ENCODE assay signal across 17 cellular contexts in genomic region chr7:73774923-73775322, GRCh38. TPM values are rescaled to one million over a fixed set of nuclear protein-coding genes. Genes with fewer than 3 reads are reported as not detected.
A peak's percentile ranks its signal among the peaks of the same experiment; 100 is the strongest.
DNase-seq lines count a peak whose midpoint lies in the region; ATAC-seq, FAIRE-seq and TF ChIP-seq lines count a peak whose summit lies in the region.
"Had no signal": no experiment of that assay in that cellular context is flagged by ENCODE, and none has a peak within 500 bp of the region (broad histone marks: within the 10 kb centered on the region; RNA-seq: fewer than 3 reads in every experiment).

No MANE protein-coding gene starts in this region.

- H3K9me1 ChIP-seq in K562 (ENCODE audit: control insufficient read depth, insufficient read depth, low read length), result no peaks in the 10 kb centered on the region

- TF ChIP-seq POLR2A in K562 (conservative IDR thresholded peaks at IDR 0.05) (no peak), HepG2 (IDR thresholded peaks at IDR 0.05; ENCODE audit: insufficient read depth in 1 of 2, low read depth in 2 of 2, low read length in 2 of 2) (no peak), sigmoid colon (IDR thresholded peaks at IDR 0.05) (no peak)

- H3K27me3 ChIP-seq in K562 (ENCODE audit: control insufficient read depth in 2 of 2, insufficient read depth in 2 of 2, low read length in 2 of 2) (no peaks in the 10 kb centered on the region), HepG2 (ENCODE audit: control insufficient read depth in 1 of 2, insufficient read depth in 2 of 2, low read length in 2 of 2) (peaks cover 0 to 2% of the 10 kb centered on the region in 2 experiments; a peak in 2 of 5 replicates), sigmoid colon (peaks cover 11 to 20% (median 15%) of the 10 kb centered on the region in 3 donors)

- intact Hi-C loops in K562 (cut with micrococcal nuclease) (no loop called here), HepG2 (cut with micrococcal nuclease; ENCODE audit: unreplicated experiment) (no loop called here), sigmoid colon (cut with DNase I) (no loop called here)

- no peak overlapping the region; the same call in 1 of the 2 replicates for H3K4me2 ChIP-seq in K562 (ENCODE audit: insufficient read depth, low read length)
- H3K4me2 ChIP-seq in HepG2 (ENCODE audit: low read depth, low read length), result no peak overlapping the region

- H3K4me3 ChIP-seq in K562 (no peak overlapping the region), HepG2 (replicated peaks in 1 of 3; ENCODE audit: insufficient read depth in 1 of 3, low read depth in 2 of 3, low read length in 3 of 3) (no peak overlapping the region), sigmoid colon (no peak overlapping the region)
- H3K4me3 ChIP-seq: HAP-1 had no signal

- 0 out of 3 replicates have a peak, but pooled peaks have one; percentile 35 for ATAC-seq in K562
- ATAC-seq in HepG2, result no peak
- ATAC-seq in GM19452 (IDR thresholded peaks at IDR 0.05; ENCODE audit: unreplicated experiment), result no peak
- ATAC-seq: Right ventricle myocardium inferior; stimulated activated naive CD8-positive, alpha-beta T cell treated with anti-CD3 and anti-CD28 coated beads, Interleukin-15, Interleukin-2, amounts not matched to agents 100 U/mL and 50 U/mL, for 24 hours had no signal

- BruUV-seq in K562 (replicated peaks; lab: Mats Ljungman, UMichigan), result no TSS peak
- no TSS peak for BruUV-seq in HepG2 (replicated peaks; lab: Mats Ljungman, UMichigan)

- H3K27ac ChIP-seq in K562 (ENCODE audit: extremely low read depth, low read depth, low read length) (no peak overlapping the region), HepG2 (ENCODE audit: extremely low read length, insufficient read depth, low read length) (no peak overlapping the region), sigmoid colon (no peak overlapping the region)
- H3K27ac ChIP-seq: 22Rv1 had no signal

- TF ChIP-seq EP300 in K562 (IDR thresholded peaks at IDR 0.05; ENCODE audit: low read length), result peak; percentile 62
- no peak for TF ChIP-seq EP300 in HepG2 (IDR thresholded peaks at IDR 0.05; ENCODE audit: low read depth in 2 of 2, low read length in 2 of 2)
- no peak for TF ChIP-seq EP300 in HepG2 (CRISPR knock-in tag; IDR thresholded peaks at IDR 0.05; ENCODE audit: borderline replicate concordance)
- no peak for TF ChIP-seq EP300 in sigmoid colon (IDR thresholded peaks at IDR 0.05)

- DNase-seq in DMS 273 (lab: John Stamatoyannopoulos, UW; ENCODE audit: unreplicated experiment) (peak; percentile 66), DMS 273 treated with DMSO at 0.1 percent for 48 hours (lab: John Stamatoyannopoulos, UW) (no peak), LoVo (ENCODE audit: low spot score) (peak; percentile 33), K562 (ENCODE audit: extremely low read depth in 1 of 4, low spot score in 3 of 4) (peak in 3 of 4 experiments; percentile 41 to 73 (median 45)), HepG2 (ENCODE audit: low spot score) (no peak), sigmoid colon (no peak), KG1 (lab: John Stamatoyannopoulos, UW) (no peak)
- DNase-seq: activated T-cell treated with anti-CD3 and anti-CD28 coated beads, Interleukin-2, amount 50 U/mL, for 48 hours; mesendoderm; NCI-H345; stimulated activated naive CD8-positive, alpha-beta T cell treated with anti-CD3 and anti-CD28 coated beads, Interleukin-15, Interleukin-2, amounts not matched to agents 100 U/mL and 50 U/mL, for 24 hours had no signal

- no peaks in the 10 kb centered on the region for H3K36me3 ChIP-seq in K562 (ENCODE audit: control insufficient read depth, insufficient read depth, low read length)
- no peaks in the 10 kb centered on the region for H3K36me3 ChIP-seq in HepG2 (replicated peaks in 1 of 2; ENCODE audit: control insufficient read depth in 1 of 2, insufficient read depth in 2 of 2, low read length in 2 of 2)
- H3K36me3 ChIP-seq in sigmoid colon, result no peaks in the 10 kb centered on the region
- H3K36me3 ChIP-seq: HAP-1 had no signal

- H2AFZ ChIP-seq in K562 (ENCODE audit: low read depth, low read length), result no peak overlapping the region; the same call in 1 of the 2 replicates
- H2AFZ ChIP-seq in HepG2 (ENCODE audit: low read length), result no peak overlapping the region

- TF ChIP-seq CTCF in K562 (IDR thresholded peaks at IDR 0.05 in 2 of 3, conservative IDR thresholded peaks at IDR 0.05 in 1 of 3; ENCODE audit: insufficient read depth in 2 of 3, low read depth in 1 of 3, low read length in 3 of 3) (no peak), HepG2 (CRISPR knock-in tag; IDR thresholded peaks at IDR 0.05) (no peak), sigmoid colon (IDR thresholded peaks at IDR 0.05) (no peak)

- TF ChIP-seq RAD21 in K562 (CRISPR knock-in tag; conservative IDR thresholded peaks at IDR 0.05 in 1 of 2, IDR thresholded peaks at IDR 0.05 in 1 of 2), result no peak
- TF ChIP-seq RAD21 in HepG2 (CRISPR knock-in tag; IDR thresholded peaks at IDR 0.05), result no peak

- H3K9ac ChIP-seq in K562 (ENCODE audit: insufficient read depth in 1 of 2, low read depth in 2 of 2, low read length in 2 of 2) (no peak overlapping the region), HepG2 (ENCODE audit: insufficient read depth, low read depth, low read length) (no peak overlapping the region)

- POLR2A ChIA-PET in K562 (lab: Yijun Ruan, JAX), result no interaction called here
- POLR2A ChIA-PET in HepG2 (lab: Yijun Ruan, JAX), result no interaction called here

- FAIRE-seq in K562 (lab: Jason Lieb, UNC) (peak; percentile 78), HepG2 (lab: Jason Lieb, UNC) (no peak)
- FAIRE-seq: colon had no signal

- WGBS in K562 (ENCODE audit: insufficient coverage, low coverage, missing lambda C conversion rate), result 0% methylated on average over 1 of the region's 1 CpG
- WGBS in HepG2 (ENCODE audit: low lambda C conversion rate), result 3% methylated on average over 1 of the region's 1 CpG
- 9 to 15% methylated on average over 1 of the region's 1 CpG for WGBS in sigmoid colon, 2 donors

- H3K79me2 ChIP-seq in K562 (ENCODE audit: control insufficient read depth, insufficient read depth, low read length), result no peaks in the 10 kb centered on the region
- H3K79me2 ChIP-seq in HepG2 (ENCODE audit: insufficient read depth, low read length), result no peaks in the 10 kb centered on the region

- in situ Hi-C loops in K562 (cut with MboI) (no loop called here), HepG2 (cut with HindIII; ENCODE audit: extremely low pct_ligation_motif_present, low pct_unique_long_range_greater_than_20kb) (no loop called here)

- no peaks in the 10 kb centered on the region for H3K9me3 ChIP-seq in K562 (replicated peaks; ENCODE audit: control insufficient read depth, insufficient read depth, low read depth, low read length)
- no peaks in the 10 kb centered on the region for H3K9me3 ChIP-seq in HepG2 (ENCODE audit: low read length)
- H3K9me3 ChIP-seq in sigmoid colon, result no peaks in the 10 kb centered on the region
- H3K9me3 ChIP-seq: HAP-1 had no signal

- H3K4me1 ChIP-seq in K562 (replicated peaks in 1 of 2; ENCODE audit: control insufficient read depth in 2 of 2, insufficient read depth in 2 of 2, low read length in 2 of 2) (peaks cover 9 to 24% of the 10 kb centered on the region in 2 experiments; a peak in 4 of 5 replicates), HepG2 (ENCODE audit: insufficient read depth, low read length) (peaks cover 28% of the 10 kb centered on the region), sigmoid colon (peaks cover 0 to 9% (median 8%) of the 10 kb centered on the region in 4 donors)
- H3K4me1 ChIP-seq: HAP-1 had no signal

- CTCF ChIA-PET in K562 (lab: Yijun Ruan, JAX; ENCODE audit: low intra/inter-chr PET ratio) (interaction anchor here (0.7 kb wide), 1 partner anchor 10 kb away, joined by 4 read pairs; no protein-coding TSS in a partner anchor), HepG2 (lab: Yijun Ruan, JAX; ENCODE audit: low intra/inter-chr PET ratio, low total read pairs) (no interaction called here)

- no peaks in the 10 kb centered on the region for H4K20me1 ChIP-seq in K562 (replicated peaks; ENCODE audit: control insufficient read depth, insufficient read depth, low read length)
- H4K20me1 ChIP-seq in HepG2 (ENCODE audit: insufficient read depth, low read length), result no peaks in the 10 kb centered on the region

RNA-seq across cellular contexts. Expression of gene CLDN3, which starts 4.9 kb away (rescaled TPM):
- total RNA-seq in K562 (2011; cell fraction: chromatin; rRNA removed; ENCODE audit: low replicate concordance), result not detected in 2 replicates
- total RNA-seq in K562 (2011; cell fraction: nucleolus; rRNA removed), result not detected in 2 replicates
- not detected in 2 replicates for total RNA-seq in K562 (2011; cell fraction: nucleoplasm; rRNA removed)
- not detected in 2 replicates for total RNA-seq in K562 (2014; rRNA removed)
- total RNA-seq in K562 (2014; rRNA removed; fragmentation: Illumina TruSeq; extraction: Trizol), result not detected in 2 replicates
- total RNA-seq in K562 (2015; rRNA removed; fragmentation: Illumina TruSeq; extraction: Trizol), result not detected in 2 replicates
- 0.29 TPM in 1 of 2 replicates, not detected in the other for total RNA-seq in K562 (2021)
- polyA plus RNA-seq in K562 (2011; rRNA removed), result not detected in 2 replicates
- not detected in 2 replicates for polyA plus RNA-seq in K562 (2011; cell fraction: cytosol; rRNA removed)
- polyA plus RNA-seq in K562 (2011; cell fraction: nucleus; rRNA removed), result not detected in 2 replicates
- 0.05 TPM in 1 of 2 replicates, not detected in the other for polyA plus RNA-seq in K562 (2012)
- polyA plus RNA-seq in K562 (2014; fragmentation: Illumina TruSeq; extraction: Trizol), result not detected in 2 replicates
- not detected for polyA plus RNA-seq in K562 (2014; fragmentation: Nextera tagmentation; extraction: Ambion mirVana)
- polyA plus RNA-seq in K562 (2014; rRNA removed), result not detected in 2 replicates
- not detected in 2 replicates for polyA minus RNA-seq in K562 (2011; rRNA and poly(A)+ RNA removed)
- not detected in 2 replicates for polyA minus RNA-seq in K562 (2011; cell fraction: cytosol; rRNA and poly(A)+ RNA removed)
- polyA minus RNA-seq in K562 (2011; cell fraction: nucleus; rRNA and poly(A)+ RNA removed), result not detected in 2 replicates
- 0.31 TPM in 1 of 2 replicates, not detected in the other for total RNA-seq in HepG2 (2016; rRNA removed; fragmentation: Illumina TruSeq; extraction: Trizol)
- total RNA-seq in HepG2 (2016; cell fraction: cytosol; rRNA removed; fragmentation: Illumina TruSeq; extraction: Trizol; ENCODE audit: low read depth), result 0.40 TPM in 1 of 2 replicates, not detected in the other
- 0.32 TPM in 1 of 2 replicates, not detected in the other for total RNA-seq in HepG2 (2016; cell fraction: insoluble cytoplasmic fraction; rRNA removed; fragmentation: Illumina TruSeq; extraction: Trizol)
- 0.19 TPM in 1 of 2 replicates, not detected in the other for total RNA-seq in HepG2 (2016; cell fraction: membrane; rRNA removed; fragmentation: Illumina TruSeq; extraction: Trizol)
- 0.40 and 0.50 TPM in 2 replicates for total RNA-seq in HepG2 (2016; cell fraction: nucleus; rRNA removed; fragmentation: Illumina TruSeq; extraction: Trizol)
- 0.51 and 0.59 TPM in 2 replicates for polyA plus RNA-seq in HepG2 (2011; rRNA removed)
- polyA plus RNA-seq in HepG2 (2011; cell fraction: cytosol; rRNA removed), result 0.59 and 1.2 TPM in 2 replicates
- polyA plus RNA-seq in HepG2 (2011; cell fraction: nucleus; rRNA removed), result 0.71 and 1.2 TPM in 2 replicates
- polyA plus RNA-seq in HepG2 (2012), result 1.0 and 1.2 TPM in 2 replicates
- 0.24 and 0.34 TPM in 2 replicates for polyA plus RNA-seq in HepG2 (2016; cell fraction: cytosol; fragmentation: Illumina TruSeq; extraction: Trizol; ENCODE audit: low read depth)
- polyA plus RNA-seq in HepG2 (2016; cell fraction: insoluble cytoplasmic fraction; fragmentation: Illumina TruSeq; extraction: Trizol; ENCODE audit: low read depth), result 0.24 and 0.32 TPM in 2 replicates
- 0.38 and 0.39 TPM in 2 replicates for polyA plus RNA-seq in HepG2 (2016; cell fraction: membrane; fragmentation: Illumina TruSeq; extraction: Trizol; ENCODE audit: low read depth)
- 0.49 and 1.4 TPM in 2 replicates for polyA plus RNA-seq in HepG2 (2016; cell fraction: nucleus; fragmentation: Illumina TruSeq; extraction: Trizol; ENCODE audit: insufficient read depth, low read depth)
- 0.26 and 0.98 TPM in 2 replicates for polyA minus RNA-seq in HepG2 (2011; rRNA and poly(A)+ RNA removed; ENCODE audit: low replicate concordance)
- polyA minus RNA-seq in HepG2 (2011; cell fraction: cytosol; rRNA and poly(A)+ RNA removed), result 0.49 and 1.1 TPM in 2 replicates
- polyA minus RNA-seq in HepG2 (2011; cell fraction: nucleus; rRNA and poly(A)+ RNA removed), result not detected in 2 replicates
- 1 to 10 TPM in 1 of 4 donors, under 1 TPM in 1, not detected in 2; 0.71 to 1.1 TPM for total RNA-seq in sigmoid colon
- 100 to 1,000 TPM; 174 to 705 (median 231) TPM for polyA plus RNA-seq in sigmoid colon
- total RNA-seq: Right ventricle myocardium inferior had no signal

RNA-seq across cellular contexts. Expression of gene ABHD11, which starts 36.3 kb away (rescaled TPM):
- total RNA-seq in K562 (2011; cell fraction: chromatin; rRNA removed; ENCODE audit: low replicate concordance), result 36.5 and 95.8 TPM in 2 replicates
- 87.9 and 90.7 TPM in 2 replicates for total RNA-seq in K562 (2011; cell fraction: nucleolus; rRNA removed)
- total RNA-seq in K562 (2011; cell fraction: nucleoplasm; rRNA removed), result 50.6 and 64.7 TPM in 2 replicates
- total RNA-seq in K562 (2014; rRNA removed) (44.2 and 52.6 TPM in 2 replicates), K562 (2014; rRNA removed; fragmentation: Illumina TruSeq; extraction: Trizol) (11.7 and 13.2 TPM in 2 replicates), K562 (2015; rRNA removed; fragmentation: Illumina TruSeq; extraction: Trizol) (17.5 and 17.9 TPM in 2 replicates), K562 (2021) (32.6 and 37.3 TPM in 2 replicates), HepG2 (2016; rRNA removed; fragmentation: Illumina TruSeq; extraction: Trizol) (6.4 and 7.0 TPM in 2 replicates), sigmoid colon (10 to 100 TPM in 2 of 4 donors, 1 to 10 TPM in 2; 5.4 to 13.0 (median 9.2) TPM)
- polyA plus RNA-seq in K562 (2011; rRNA removed) (18.4 and 18.9 TPM in 2 replicates), K562 (2014; fragmentation: Illumina TruSeq; extraction: Trizol) (25.5 and 26.3 TPM in 2 replicates), K562 (2014; fragmentation: Nextera tagmentation; extraction: Ambion mirVana) (1 to 10 TPM; 7.7 to 8.6 TPM), K562 (2014; rRNA removed) (40.7 and 41.7 TPM in 2 replicates), HepG2 (2011; rRNA removed) (7.1 and 8.1 TPM in 2 replicates), sigmoid colon (10 to 100 TPM; 79.3 to 91.3 (median 81.7) TPM)
- polyA plus RNA-seq in K562 (2011; cell fraction: cytosol; rRNA removed), result 22.5 and 50.4 TPM in 2 replicates
- 22.8 and 51.7 TPM in 2 replicates for polyA plus RNA-seq in K562 (2011; cell fraction: nucleus; rRNA removed)
- 24.2 and 35.9 TPM in 2 replicates for polyA plus RNA-seq in K562 (2012)
- polyA minus RNA-seq in K562 (2011; rRNA and poly(A)+ RNA removed), result 5.8 and 10.2 TPM in 2 replicates
- polyA minus RNA-seq in K562 (2011; cell fraction: cytosol; rRNA and poly(A)+ RNA removed), result 7.9 and 9.4 TPM in 2 replicates
- 33.2 and 40.7 TPM in 2 replicates for polyA minus RNA-seq in K562 (2011; cell fraction: nucleus; rRNA and poly(A)+ RNA removed)
- total RNA-seq in HepG2 (2016; cell fraction: cytosol; rRNA removed; fragmentation: Illumina TruSeq; extraction: Trizol; ENCODE audit: low read depth), result 2.5 and 2.8 TPM in 2 replicates
- total RNA-seq in HepG2 (2016; cell fraction: insoluble cytoplasmic fraction; rRNA removed; fragmentation: Illumina TruSeq; extraction: Trizol), result 6.2 and 6.4 TPM in 2 replicates
- total RNA-seq in HepG2 (2016; cell fraction: membrane; rRNA removed; fragmentation: Illumina TruSeq; extraction: Trizol), result 3.3 and 3.6 TPM in 2 replicates
- total RNA-seq in HepG2 (2016; cell fraction: nucleus; rRNA removed; fragmentation: Illumina TruSeq; extraction: Trizol), result 4.1 and 4.7 TPM in 2 replicates
- polyA plus RNA-seq in HepG2 (2011; cell fraction: cytosol; rRNA removed), result 3.7 and 7.1 TPM in 2 replicates
- polyA plus RNA-seq in HepG2 (2011; cell fraction: nucleus; rRNA removed), result 10.5 and 11.1 TPM in 2 replicates
- polyA plus RNA-seq in HepG2 (2012), result 2.0 and 3.1 TPM in 2 replicates
- polyA plus RNA-seq in HepG2 (2016; cell fraction: cytosol; fragmentation: Illumina TruSeq; extraction: Trizol; ENCODE audit: low read depth), result 1.7 and 1.9 TPM in 2 replicates
- 7.3 and 7.9 TPM in 2 replicates for polyA plus RNA-seq in HepG2 (2016; cell fraction: insoluble cytoplasmic fraction; fragmentation: Illumina TruSeq; extraction: Trizol; ENCODE audit: low read depth)
- polyA plus RNA-seq in HepG2 (2016; cell fraction: membrane; fragmentation: Illumina TruSeq; extraction: Trizol; ENCODE audit: low read depth), result 1.8 and 2.3 TPM in 2 replicates
- polyA plus RNA-seq in HepG2 (2016; cell fraction: nucleus; fragmentation: Illumina TruSeq; extraction: Trizol; ENCODE audit: insufficient read depth, low read depth), result 8.1 and 14.0 TPM in 2 replicates
- 8.6 and 26.6 TPM in 2 replicates for polyA minus RNA-seq in HepG2 (2011; rRNA and poly(A)+ RNA removed; ENCODE audit: low replicate concordance)
- 0.89 and 2.6 TPM in 2 replicates for polyA minus RNA-seq in HepG2 (2011; cell fraction: cytosol; rRNA and poly(A)+ RNA removed)
- 6.2 and 11.3 TPM in 2 replicates for polyA minus RNA-seq in HepG2 (2011; cell fraction: nucleus; rRNA and poly(A)+ RNA removed)

RNA-seq across cellular contexts. Expression of gene STX1A, which starts 55.5 kb away (rescaled TPM):
- 30.3 and 77.9 TPM in 2 replicates for total RNA-seq in K562 (2011; cell fraction: chromatin; rRNA removed; ENCODE audit: low replicate concordance)
- 38.9 and 39.9 TPM in 2 replicates for total RNA-seq in K562 (2011; cell fraction: nucleolus; rRNA removed)
- total RNA-seq in K562 (2011; cell fraction: nucleoplasm; rRNA removed), result 23.4 and 25.5 TPM in 2 replicates
- total RNA-seq in K562 (2014; rRNA removed) (9.1 and 9.9 TPM in 2 replicates), K562 (2014; rRNA removed; fragmentation: Illumina TruSeq; extraction: Trizol) (2.3 and 3.9 TPM in 2 replicates), K562 (2015; rRNA removed; fragmentation: Illumina TruSeq; extraction: Trizol) (6.3 and 9.6 TPM in 2 replicates), K562 (2021) (8.0 and 8.9 TPM in 2 replicates), HepG2 (2016; rRNA removed; fragmentation: Illumina TruSeq; extraction: Trizol) (2.9 and 6.1 TPM in 2 replicates), sigmoid colon (10 to 100 TPM; 16.1 to 24.6 (median 19.8) TPM)
- polyA plus RNA-seq in K562 (2011; rRNA removed) (6.7 and 7.5 TPM in 2 replicates), K562 (2014; fragmentation: Illumina TruSeq; extraction: Trizol) (6.1 and 9.9 TPM in 2 replicates), K562 (2014; fragmentation: Nextera tagmentation; extraction: Ambion mirVana) (under 1 TPM; 0.04 to 0.15 TPM), K562 (2014; rRNA removed) (11.7 and 15.1 TPM in 2 replicates), HepG2 (2011; rRNA removed) (12.2 and 14.8 TPM in 2 replicates), sigmoid colon (1 to 10 TPM; 1.8 to 5.7 (median 2.4) TPM)
- 5.7 and 9.2 TPM in 2 replicates for polyA plus RNA-seq in K562 (2011; cell fraction: cytosol; rRNA removed)
- 47.5 and 68.0 TPM in 2 replicates for polyA plus RNA-seq in K562 (2011; cell fraction: nucleus; rRNA removed)
- polyA plus RNA-seq in K562 (2012), result 7.2 and 8.0 TPM in 2 replicates
- 14.4 and 26.2 TPM in 2 replicates for polyA minus RNA-seq in K562 (2011; rRNA and poly(A)+ RNA removed)
- polyA minus RNA-seq in K562 (2011; cell fraction: cytosol; rRNA and poly(A)+ RNA removed), result 6.7 and 8.3 TPM in 2 replicates
- 9.0 and 13.7 TPM in 2 replicates for polyA minus RNA-seq in K562 (2011; cell fraction: nucleus; rRNA and poly(A)+ RNA removed)
- 1.3 and 1.8 TPM in 2 replicates for total RNA-seq in HepG2 (2016; cell fraction: cytosol; rRNA removed; fragmentation: Illumina TruSeq; extraction: Trizol; ENCODE audit: low read depth)
- 3.3 and 5.7 TPM in 2 replicates for total RNA-seq in HepG2 (2016; cell fraction: insoluble cytoplasmic fraction; rRNA removed; fragmentation: Illumina TruSeq; extraction: Trizol)
- 2.4 and 4.1 TPM in 2 replicates for total RNA-seq in HepG2 (2016; cell fraction: membrane; rRNA removed; fragmentation: Illumina TruSeq; extraction: Trizol)
- 6.6 and 10.3 TPM in 2 replicates for total RNA-seq in HepG2 (2016; cell fraction: nucleus; rRNA removed; fragmentation: Illumina TruSeq; extraction: Trizol)
- polyA plus RNA-seq in HepG2 (2011; cell fraction: cytosol; rRNA removed), result 5.3 and 6.0 TPM in 2 replicates
- polyA plus RNA-seq in HepG2 (2011; cell fraction: nucleus; rRNA removed), result 75.2 and 75.4 TPM in 2 replicates
- 8.5 and 18.8 TPM in 2 replicates for polyA plus RNA-seq in HepG2 (2012)
- 0.94 and 1.4 TPM in 2 replicates for polyA plus RNA-seq in HepG2 (2016; cell fraction: cytosol; fragmentation: Illumina TruSeq; extraction: Trizol; ENCODE audit: low read depth)
- polyA plus RNA-seq in HepG2 (2016; cell fraction: insoluble cytoplasmic fraction; fragmentation: Illumina TruSeq; extraction: Trizol; ENCODE audit: low read depth), result 3.1 and 4.5 TPM in 2 replicates
- 2.3 and 2.5 TPM in 2 replicates for polyA plus RNA-seq in HepG2 (2016; cell fraction: membrane; fragmentation: Illumina TruSeq; extraction: Trizol; ENCODE audit: low read depth)
- 26.8 and 37.4 TPM in 2 replicates for polyA plus RNA-seq in HepG2 (2016; cell fraction: nucleus; fragmentation: Illumina TruSeq; extraction: Trizol; ENCODE audit: insufficient read depth, low read depth)
- 5.2 and 10.7 TPM in 2 replicates for polyA minus RNA-seq in HepG2 (2011; rRNA and poly(A)+ RNA removed; ENCODE audit: low replicate concordance)
- 1.7 and 3.1 TPM in 2 replicates for polyA minus RNA-seq in HepG2 (2011; cell fraction: cytosol; rRNA and poly(A)+ RNA removed)
- 12.8 and 13.4 TPM in 2 replicates for polyA minus RNA-seq in HepG2 (2011; cell fraction: nucleus; rRNA and poly(A)+ RNA removed)

RNA-seq across cellular contexts. Expression of gene CLDN4, which starts 55.9 kb away (rescaled TPM):
- 1.8 and 2.6 TPM in 2 replicates for total RNA-seq in K562 (2011; cell fraction: chromatin; rRNA removed; ENCODE audit: low replicate concordance)
- total RNA-seq in K562 (2011; cell fraction: nucleolus; rRNA removed), result 0.66 and 1.0 TPM in 2 replicates
- 2.3 and 2.8 TPM in 2 replicates for total RNA-seq in K562 (2011; cell fraction: nucleoplasm; rRNA removed)
- total RNA-seq in K562 (2014; rRNA removed), result 0.05 and 0.08 TPM in 2 replicates
- total RNA-seq in K562 (2014; rRNA removed; fragmentation: Illumina TruSeq; extraction: Trizol), result 0.06 TPM in 1 of 2 replicates, not detected in the other
- total RNA-seq in K562 (2015; rRNA removed; fragmentation: Illumina TruSeq; extraction: Trizol), result 0.04 and 0.07 TPM in 2 replicates
- 0.60 and 0.63 TPM in 2 replicates for total RNA-seq in K562 (2021)
- polyA plus RNA-seq in K562 (2011; rRNA removed), result 0.06 and 0.37 TPM in 2 replicates
- 0.18 TPM in 2 replicates for polyA plus RNA-seq in K562 (2011; cell fraction: cytosol; rRNA removed)
- 0.16 and 0.48 TPM in 2 replicates for polyA plus RNA-seq in K562 (2011; cell fraction: nucleus; rRNA removed)
- 0.13 and 0.25 TPM in 2 replicates for polyA plus RNA-seq in K562 (2012)
- 0.10 and 0.21 TPM in 2 replicates for polyA plus RNA-seq in K562 (2014; fragmentation: Illumina TruSeq; extraction: Trizol)
- not detected for polyA plus RNA-seq in K562 (2014; fragmentation: Nextera tagmentation; extraction: Ambion mirVana)
- 0.05 and 0.13 TPM in 2 replicates for polyA plus RNA-seq in K562 (2014; rRNA removed)
- 0.07 and 0.66 TPM in 2 replicates for polyA minus RNA-seq in K562 (2011; rRNA and poly(A)+ RNA removed)
- polyA minus RNA-seq in K562 (2011; cell fraction: cytosol; rRNA and poly(A)+ RNA removed), result 0.67 TPM in 1 of 2 replicates, not detected in the other
- 0.27 TPM in 1 of 2 replicates, not detected in the other for polyA minus RNA-seq in K562 (2011; cell fraction: nucleus; rRNA and poly(A)+ RNA removed)
- 9.4 and 28.2 TPM in 2 replicates for total RNA-seq in HepG2 (2016; rRNA removed; fragmentation: Illumina TruSeq; extraction: Trizol)
- 4.3 and 4.7 TPM in 2 replicates for total RNA-seq in HepG2 (2016; cell fraction: cytosol; rRNA removed; fragmentation: Illumina TruSeq; extraction: Trizol; ENCODE audit: low read depth)
- total RNA-seq in HepG2 (2016; cell fraction: insoluble cytoplasmic fraction; rRNA removed; fragmentation: Illumina TruSeq; extraction: Trizol), result 9.9 and 28.5 TPM in 2 replicates
- 7.4 and 7.9 TPM in 2 replicates for total RNA-seq in HepG2 (2016; cell fraction: membrane; rRNA removed; fragmentation: Illumina TruSeq; extraction: Trizol)
- total RNA-seq in HepG2 (2016; cell fraction: nucleus; rRNA removed; fragmentation: Illumina TruSeq; extraction: Trizol), result 24.8 and 28.9 TPM in 2 replicates
- polyA plus RNA-seq in HepG2 (2011; rRNA removed), result 35.7 and 47.4 TPM in 2 replicates
- 46.8 and 65.8 TPM in 2 replicates for polyA plus RNA-seq in HepG2 (2011; cell fraction: cytosol; rRNA removed)
- 34.9 and 35.5 TPM in 2 replicates for polyA plus RNA-seq in HepG2 (2011; cell fraction: nucleus; rRNA removed)
- polyA plus RNA-seq in HepG2 (2012), result 16.0 and 29.2 TPM in 2 replicates
- polyA plus RNA-seq in HepG2 (2016; cell fraction: cytosol; fragmentation: Illumina TruSeq; extraction: Trizol; ENCODE audit: low read depth), result 2.9 and 3.1 TPM in 2 replicates
- 8.7 and 9.9 TPM in 2 replicates for polyA plus RNA-seq in HepG2 (2016; cell fraction: insoluble cytoplasmic fraction; fragmentation: Illumina TruSeq; extraction: Trizol; ENCODE audit: low read depth)
- polyA plus RNA-seq in HepG2 (2016; cell fraction: membrane; fragmentation: Illumina TruSeq; extraction: Trizol; ENCODE audit: low read depth), result 3.9 and 4.0 TPM in 2 replicates
- polyA plus RNA-seq in HepG2 (2016; cell fraction: nucleus; fragmentation: Illumina TruSeq; extraction: Trizol; ENCODE audit: insufficient read depth, low read depth), result 34.6 and 39.8 TPM in 2 replicates
- 55.3 and 116 TPM in 2 replicates for polyA minus RNA-seq in HepG2 (2011; rRNA and poly(A)+ RNA removed; ENCODE audit: low replicate concordance)
- 39.1 and 50.4 TPM in 2 replicates for polyA minus RNA-seq in HepG2 (2011; cell fraction: cytosol; rRNA and poly(A)+ RNA removed)
- polyA minus RNA-seq in HepG2 (2011; cell fraction: nucleus; rRNA and poly(A)+ RNA removed), result 8.5 and 9.7 TPM in 2 replicates
- total RNA-seq in sigmoid colon, result under 1 TPM in 2 of 4 donors, not detected in 2; 0.16 to 0.71 TPM
- polyA plus RNA-seq in sigmoid colon, result 100 to 1,000 TPM; 210 to 690 (median 293) TPM
- total RNA-seq: Right ventricle myocardium inferior, skeletal muscle tissue had no signal

Comparison
In these comparisons a context has a peak if more than half of its experiments do, and no peak if none do; other contexts are left out.
1. DNase-seq: peak in DMS 273 (single experiment), LoVo (single experiment) and K562 (3 of 4); none in DMS 273 treated with DMSO at 0.1 percent for 48 hours (single experiment), HepG2 (single experiment), sigmoid colon (single experiment) and KG1 (single experiment).